8 cellular contexts compared by ENCODE assay signal in genomic region chrX:125205918-125206665, GRCh38.
DNase-seq lines count a peak whose midpoint lies in the region; ATAC-seq and TF ChIP-seq lines count a peak whose summit lies in the region.

No MANE protein-coding gene starts in this region.

- H3K27ac Mint-ChIP-seq in activated naive CD4-positive, alpha-beta T cell treated with anti-CD3 and anti-CD28 coated beads, Interleukin-2, amount 10 ng/mL, durations not matched to agents 7 days and 5 days, result no peak overlapping the region
- H3K27ac Mint-ChIP-seq in activated naive CD8-positive, alpha-beta T cell treated with anti-CD3 and anti-CD28 coated beads for 36 hours, result no peak overlapping the region

- no peaks in the 10 kb centered on the region for H3K9me3 Mint-ChIP-seq in activated naive CD4-positive, alpha-beta T cell treated with anti-CD3 and anti-CD28 coated beads, Interleukin-2, amount 10 ng/mL, durations not matched to agents 7 days and 5 days
- no peaks in the 10 kb centered on the region for H3K9me3 Mint-ChIP-seq in activated naive CD8-positive, alpha-beta T cell treated with anti-CD3 and anti-CD28 coated beads for 36 hours

- H3K36me3 ChIP-seq in tibial nerve, result no peaks in the 10 kb centered on the region

- peaks cover 0 to 27% of the 10 kb centered on the region in 2 donors for H3K27me3 ChIP-seq in tibial nerve

- CTCF ChIA-PET in activated naive CD4-positive, alpha-beta T cell treated with anti-CD3 and anti-CD28 coated beads, Interleukin-2, amount 10 ng/mL, durations not matched to agents 7 days and 5 days (lab: Charles Lee), result no interaction called here

- peaks cover 27% of the 10 kb centered on the region for H3K4me1 Mint-ChIP-seq in activated naive CD4-positive, alpha-beta T cell treated with anti-CD3 and anti-CD28 coated beads, Interleukin-2, amount 10 ng/mL, durations not matched to agents 7 days and 5 days
- H3K4me1 Mint-ChIP-seq in activated naive CD8-positive, alpha-beta T cell treated with anti-CD3 and anti-CD28 coated beads for 36 hours, result peaks cover 13% of the 10 kb centered on the region

- DNase-seq in activated naive CD4-positive, alpha-beta T cell treated with anti-CD3 and anti-CD28 coated beads, Interleukin-2, amount 10 ng/mL, durations not matched to agents 7 days and 5 days, result peak; percentile 18
- DNase-seq in activated naive CD4-positive, alpha-beta T cell treated with Interleukin-2 at 50 U/mL for 16 hours, result no peak
- DNase-seq in activated naive CD8-positive, alpha-beta T cell treated with anti-CD3 and anti-CD28 coated beads for 36 hours, result no peak
- DNase-seq in kidney glomerular epithelial cell (lab: John Stamatoyannopoulos, UW) (peak; percentile 2), tibial nerve (ENCODE audit: low spot score in 2 of 2) (no peak), LoVo (ENCODE audit: low spot score) (no peak), activated gamma-delta T cell (lab: John Stamatoyannopoulos, UW) (no peak)

- no peaks in the 10 kb centered on the region for H3K36me3 Mint-ChIP-seq in activated naive CD4-positive, alpha-beta T cell treated with anti-CD3 and anti-CD28 coated beads, Interleukin-2, amount 10 ng/mL, durations not matched to agents 7 days and 5 days
- H3K36me3 Mint-ChIP-seq in activated naive CD8-positive, alpha-beta T cell treated with anti-CD3 and anti-CD28 coated beads for 36 hours, result no peaks in the 10 kb centered on the region

- no peak for ATAC-seq in HG02642 (IDR thresholded peaks at IDR 0.05; ENCODE audit: poor library complexity, unreplicated experiment)

- peak overlapping the region; percentile 50 for H3K4me3 Mint-ChIP-seq in activated naive CD4-positive, alpha-beta T cell treated with anti-CD3 and anti-CD28 coated beads, Interleukin-2, amount 10 ng/mL, durations not matched to agents 7 days and 5 days
- H3K4me3 Mint-ChIP-seq in activated naive CD8-positive, alpha-beta T cell treated with anti-CD3 and anti-CD28 coated beads for 36 hours, result peak overlapping the region; percentile 75

- peaks cover 0 to 22% (median 0%) of the 10 kb centered on the region in 4 donors for H3K4me1 ChIP-seq in tibial nerve

- H3K27me3 Mint-ChIP-seq in activated naive CD4-positive, alpha-beta T cell treated with anti-CD3 and anti-CD28 coated beads, Interleukin-2, amount 10 ng/mL, durations not matched to agents 7 days and 5 days, result peaks cover 52% of the 10 kb centered on the region
- peaks cover 53% of the 10 kb centered on the region for H3K27me3 Mint-ChIP-seq in activated naive CD8-positive, alpha-beta T cell treated with anti-CD3 and anti-CD28 coated beads for 36 hours

- no peaks in the 10 kb centered on the region for H3K9me3 ChIP-seq in tibial nerve

- peak overlapping the region in 3 of 4 donors; percentile 32 to 55 (median 42) for H3K4me3 ChIP-seq in tibial nerve

- no peak for TF ChIP-seq CTCF in tibial nerve (IDR thresholded peaks at IDR 0.05)

- 9 to 31% methylated on average over 11 to 25 of the region's 25 CpGs for WGBS in tibial nerve, 2 donors

- TF ChIP-seq EP300 in tibial nerve (IDR thresholded peaks at IDR 0.05), result no peak

- peak overlapping the region in 2 of 4 donors; percentile 62 to 76 for H3K27ac ChIP-seq in tibial nerve

- no peak for TF ChIP-seq POLR2A in tibial nerve (IDR thresholded peaks at IDR 0.05)

Comparison
In these comparisons a context has a peak if more than half of its experiments do, and no peak if none do; other contexts are left out.
1. DNase-seq: peak in activated naive CD4-positive, alpha-beta T cell treated with anti-CD3 and anti-CD28 coated beads, Interleukin-2, amount 10 ng/mL, durations not matched to agents 7 days and 5 days (single experiment) and kidney glomerular epithelial cell (single experiment); none in activated naive CD4-positive, alpha-beta T cell treated with Interleukin-2 at 50 U/mL for 16 hours (single experiment), activated naive CD8-positive, alpha-beta T cell treated with anti-CD3 and anti-CD28 coated beads for 36 hours (single experiment), tibial nerve (0 of 2), LoVo (single experiment) and activated gamma-delta T cell (single experiment).